ENCODE assay signal across 26 cellular contexts in genomic region chr6:358432-358831, GRCh38. TPM values are rescaled to one million over a fixed set of nuclear protein-coding genes. Genes with fewer than 3 reads are reported as not detected.
A peak's percentile ranks its signal among the peaks of the same experiment; 100 is the strongest.
DNase-seq lines count a peak whose midpoint lies in the region; ATAC-seq, FAIRE-seq and TF ChIP-seq lines count a peak whose summit lies in the region.
"Had no signal": no experiment of that assay in that cellular context is flagged by ENCODE, and none has a peak within 500 bp of the region (broad histone marks: within the 10 kb centered on the region; RNA-seq: fewer than 3 reads in every experiment).

No MANE protein-coding gene starts in this region.

- H3K9ac ChIP-seq in kidney (ENCODE audit: low read length in 2 of 2) = no peak overlapping the region

- no peaks in the 10 kb centered on the region for H3K36me3 Mint-ChIP-seq in CD8-positive, alpha-beta T cell

- no peak for TF ChIP-seq CTCF in CD8-positive, alpha-beta T cell (IDR thresholded peaks at IDR 0.05)
- TF ChIP-seq CTCF in kidney (IDR thresholded peaks at IDR 0.05; ENCODE audit: borderline replicate concordance, extremely low read depth, insufficient read depth) = no peak

- peaks cover 12% of the 10 kb centered on the region for H3K4me1 Mint-ChIP-seq in CD8-positive, alpha-beta T cell (ENCODE audit: low read depth)
- H3K4me1 Mint-ChIP-seq: H9 had no signal

- no peaks in the 10 kb centered on the region for H3K27me3 ChIP-seq in CD8-positive, alpha-beta T cell (ENCODE audit: insufficient read depth, low read length)
- H3K27me3 ChIP-seq: ascending aorta had no signal

- FAIRE-seq in kidney (lab: Jason Lieb, UNC) = no peak
- FAIRE-seq: islet of Langerhans, urothelium cell line had no signal

- ATAC-seq in CD8-positive, alpha-beta T cell = no peak
- ATAC-seq in GM18511 (IDR thresholded peaks at IDR 0.05; ENCODE audit: unreplicated experiment) (no peak), GM18517 (IDR thresholded peaks at IDR 0.05; ENCODE audit: unreplicated experiment) (no peak)

- H3K4me1 ChIP-seq in CD8-positive, alpha-beta T cell (ENCODE audit: insufficient read depth, low read length) = peaks cover 4% of the 10 kb centered on the region
- H3K4me1 ChIP-seq in kidney (ENCODE audit: control insufficient read depth in 1 of 2, insufficient read depth in 1 of 2, low read depth in 1 of 2, low read length in 2 of 2) = no peaks in the 10 kb centered on the region
- H3K4me1 ChIP-seq: ascending aorta had no signal

- H3K36me3 ChIP-seq in CD8-positive, alpha-beta T cell (ENCODE audit: insufficient read depth, low read length) = no peaks in the 10 kb centered on the region
- no peaks in the 10 kb centered on the region for H3K36me3 ChIP-seq in kidney (ENCODE audit: control insufficient read depth in 1 of 2, insufficient read depth in 2 of 2, low read length in 2 of 2)
- H3K36me3 ChIP-seq: ascending aorta had no signal

- no peaks in the 10 kb centered on the region for H3K9me3 ChIP-seq in CD8-positive, alpha-beta T cell (ENCODE audit: low read length)
- no peaks in the 10 kb centered on the region for H3K9me3 ChIP-seq in kidney (ENCODE audit: control insufficient read depth in 1 of 2, low read length in 2 of 2)

- H3K4me3 ChIP-seq in CD8-positive, alpha-beta T cell (ENCODE audit: low read depth, low read length) = no peak overlapping the region
- no peak overlapping the region for H3K4me3 ChIP-seq in kidney (ENCODE audit: low read length in 2 of 2)
- H3K4me3 ChIP-seq: ascending aorta had no signal

- no peak overlapping the region for H3K4me3 Mint-ChIP-seq in CD8-positive, alpha-beta T cell
- H3K4me3 Mint-ChIP-seq: H9 had no signal

- CTCF ChIA-PET in CD8-positive, alpha-beta T cell (lab: Charles Lee) = interaction anchor here (0.7 kb wide), 1 partner anchor 31 kb away, joined by 3 read pairs; no protein-coding TSS in a partner anchor

- H3K27ac Mint-ChIP-seq in CD8-positive, alpha-beta T cell = peak overlapping the region; percentile 64

- H3K27me3 Mint-ChIP-seq in CD8-positive, alpha-beta T cell (ENCODE audit: low read depth) = no peaks in the 10 kb centered on the region

- POLR2A ChIA-PET in CD8-positive, alpha-beta T cell (lab: Charles Lee) = interaction anchor here (0.6 kb wide), 1 partner anchor 331 kb away, joined by 3 read pairs; no protein-coding TSS in a partner anchor

- intact Hi-C loops in CD8-positive, alpha-beta T cell (cut with DNase I, micrococcal nuclease) = no loop called here
- intact Hi-C loops in kidney (cut with DNase I) (no loop called here), posterior vena cava (cut with DNase I) (no loop called here)

- H3K9me3 Mint-ChIP-seq in CD8-positive, alpha-beta T cell = peaks cover 2% of the 10 kb centered on the region

- no peak for DNase-seq in CD8-positive, alpha-beta T cell
- DNase-seq in RPMI8226 (peak; percentile 89), kidney (peak; percentile 81), posterior vena cava (ENCODE audit: low spot score) (peak; percentile 85), hepatic stellate cell (ENCODE audit: low spot score) (no peak)
- no peak for DNase-seq in stimulated activated CD4-positive, alpha-beta T cell treated with anti-CD3 and anti-CD28 coated beads, Interleukin-12 subunit alpha, Interleukin-12 subunit beta, amount 100 ng/mL, for 4 hours
- DNase-seq: activated CD4-positive, alpha-beta T cell treated with anti-CD3 and anti-CD28 coated beads, Interleukin-2, amount 50 U/mL, for 4 hours; C1 segment of cervical spinal cord; effector CD4-positive, alpha-beta T cell; erythroblast; foreskin melanocyte; H9; hippocampal formation; KG1; NCI-H146; NCI-H510A treated with DMSO at 0.1 percent for 48 hours; occipital lobe; retina; substantia nigra had no signal

- no peak overlapping the region for H3K27ac ChIP-seq in CD8-positive, alpha-beta T cell (ENCODE audit: low read depth, low read length)
- H3K27ac ChIP-seq in kidney (ENCODE audit: low read depth in 2 of 2, low read length in 2 of 2) = no peak overlapping the region
- H3K27ac ChIP-seq: ascending aorta had no signal

RNA-seq across cellular contexts. Expression of gene IRF4, which starts 33.1 kb away (rescaled TPM):
- total RNA-seq in CD8-positive, alpha-beta T cell = 10 to 100 TPM; 24.7 to 25.6 TPM
- total RNA-seq in kidney = 23.7 TPM
- polyA plus RNA-seq in kidney (ENCODE audit: insufficient read depth, low read depth, low replicate concordance) = not detected
- 1 to 10 TPM; 1.7 to 2.7 TPM for total RNA-seq in posterior vena cava
- total RNA-seq: G401, lung microvascular endothelial cell had no signal

Comparison
In these comparisons a context has a peak if more than half of its experiments do, and no peak if none do; other contexts are left out.
1. DNase-seq: peak in RPMI8226 (single experiment), kidney (single experiment) and posterior vena cava (single experiment); none in CD8-positive, alpha-beta T cell (0 of 7), hepatic stellate cell (single experiment) and stimulated activated CD4-positive, alpha-beta T cell treated with anti-CD3 and anti-CD28 coated beads, Interleukin-12 subunit alpha, Interleukin-12 subunit beta, amount 100 ng/mL, for 4 hours (single experiment).